In the genomic region with DNA sequence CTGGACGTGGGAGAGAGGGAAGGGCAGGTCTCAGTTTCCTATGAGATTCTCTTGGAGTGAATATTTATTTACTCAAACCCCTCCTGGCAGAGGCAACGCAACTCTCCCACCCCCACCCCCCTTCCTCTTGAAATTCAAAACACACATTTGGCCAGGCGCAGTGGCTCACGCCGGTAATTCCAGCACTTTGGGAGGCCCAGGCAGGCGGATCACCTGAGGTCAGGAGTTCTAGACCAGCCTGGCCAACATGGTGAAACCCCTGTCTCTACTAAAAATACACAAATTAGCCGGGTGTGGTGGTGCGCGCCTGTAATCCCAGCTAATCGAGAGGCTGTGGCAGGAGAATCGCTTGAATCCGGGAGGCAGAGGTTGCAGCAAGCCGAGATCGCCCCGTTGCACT, we compare ENCODE assay signal across 4 cellular contexts. TPM values are rescaled to one million over a fixed set of nuclear protein-coding genes. Genes with fewer than 3 reads are reported as not detected.
"Had no signal": no experiment of that assay in that cellular context is flagged by ENCODE, and none has a peak within 500 bp of the region (broad histone marks: within the 10 kb centered on the region; RNA-seq: fewer than 3 reads in every experiment).

No MANE protein-coding gene starts in this region.

RNA-seq across cellular contexts. Expression of gene ADAMTS10, which starts 6.8 kb away (rescaled TPM):
- total RNA-seq: MCF 10A had no signal

RNA-seq across cellular contexts. Expression of gene NFILZ, which starts 13.1 kb away (rescaled TPM):
- total RNA-seq: LHCN-M2, M059J, MCF 10A, NCI-H460 had no signal
